1 cellular context compared by ENCODE assay signal in genomic region chr17:45867702-45868101, GRCh38.
TF ChIP-seq lines count a peak whose summit lies in the region.

No MANE protein-coding gene starts in this region.

TF ChIP-seq in K562, 482 proteins besides CTCF, POLR2A, EP300 and RAD21 (continued from another document and continues in another):
- TF ChIP-seq ZNF280A (IDR thresholded peaks at IDR 0.05; ENCODE audit: low read depth, partially characterized antibody) (no peak), ZFX (CRISPR knock-in tag; IDR thresholded peaks at IDR 0.05) (no peak), ZNF449 (CRISPR knock-in tag; IDR thresholded peaks at IDR 0.05) (peak; percentile 40; the same call in 1 of the 2 replicates), HDAC2 (IDR thresholded peaks at IDR 0.05) (no peak), ZNF217 (CRISPR knock-in tag; IDR thresholded peaks at IDR 0.05) (no peak), USF2 (CRISPR knock-in tag; IDR thresholded peaks at IDR 0.05) (peak; percentile 89), ZNF589 (CRISPR knock-in tag; IDR thresholded peaks at IDR 0.05; ENCODE audit: low read depth) (peak; percentile 58; the same call in 1 of the 2 replicates), HSF4 (CRISPR knock-in tag; IDR thresholded peaks at IDR 0.05; ENCODE audit: borderline replicate concordance) (no peak), ZNF354B (CRISPR knock-in tag; IDR thresholded peaks at IDR 0.05) (no peak), RBM34 (IDR thresholded peaks at IDR 0.05; ENCODE audit: borderline replicate concordance, insufficient read depth, low read length) (no peak), RBM25 (IDR thresholded peaks at IDR 0.05; ENCODE audit: low read depth, low read length, severe bottlenecking) (peak; percentile 19), FOXJ3 (CRISPR knock-in tag; IDR thresholded peaks at IDR 0.05) (no peak), L3MBTL2 (IDR thresholded peaks at IDR 0.05) (peak; percentile 71), ZNF436 (CRISPR knock-in tag; IDR thresholded peaks at IDR 0.05) (no peak), ID3 (CRISPR knock-in tag; IDR thresholded peaks at IDR 0.05) (no peak), ID3 (tag; IDR thresholded peaks at IDR 0.05) (no peak; the same call in 1 of the 2 replicates), ZNF316 (IDR thresholded peaks at IDR 0.05) (no peak), ZFP30 (CRISPR knock-in tag; IDR thresholded peaks at IDR 0.05; ENCODE audit: borderline replicate concordance) (no peak), NR2C2 (CRISPR knock-in tag; IDR thresholded peaks at IDR 0.05) (no peak), NR2C2 (tag; IDR thresholded peaks at IDR 0.05) (0 out of 2 replicates have a peak, but pooled peaks have one; percentile 14), VEZF1 (CRISPR knock-in tag; IDR thresholded peaks at IDR 0.05) (no peak), MTA3 (IDR thresholded peaks at IDR 0.05; ENCODE audit: borderline replicate concordance) (no peak), CHD1 (IDR thresholded peaks at IDR 0.05; ENCODE audit: low read length) (no peak), E2F4 (CRISPR knock-in tag; IDR thresholded peaks at IDR 0.05; ENCODE audit: low read depth) (no peak), HNRNPLL (IDR thresholded peaks at IDR 0.05; ENCODE audit: low read depth, low read length, poor library complexity, severe bottlenecking) (no peak), MYNN (IDR thresholded peaks at IDR 0.05) (no peak), MYNN (CRISPR knock-in tag; IDR thresholded peaks at IDR 0.05) (no peak), NCOA4 (IDR thresholded peaks at IDR 0.05; ENCODE audit: partially characterized antibody) (no peak), HCFC1 (IDR thresholded peaks at IDR 0.05; ENCODE audit: low read depth, low read length) (no peak), NR1H2 (CRISPR knock-in tag; IDR thresholded peaks at IDR 0.05) (no peak), ZBTB49 (CRISPR knock-in tag; IDR thresholded peaks at IDR 0.05; ENCODE audit: borderline replicate concordance) (no peak), ZNF592 (IDR thresholded peaks at IDR 0.05) (peak; percentile 65; the same call in 1 of the 2 replicates), RHOXF2B (CRISPR knock-in tag; conservative IDR thresholded peaks at IDR 0.05) (no peak), KLF6 (CRISPR knock-in tag; IDR thresholded peaks at IDR 0.05; ENCODE audit: borderline replicate concordance) (peak; percentile 71; the same call in 1 of the 2 replicates), PPARD (CRISPR knock-in tag; IDR thresholded peaks at IDR 0.05) (no peak), GATA2 (CRISPR knock-in tag; IDR thresholded peaks at IDR 0.05) (no peak), ASH1L (IDR thresholded peaks at IDR 0.05; ENCODE audit: borderline replicate concordance, low read depth, partially characterized antibody) (no peak), CBX3 (IDR thresholded peaks at IDR 0.05; ENCODE audit: borderline replicate concordance in 1 of 2, low read length in 2 of 2) (no peak), CBX2 (IDR thresholded peaks at IDR 0.05; ENCODE audit: insufficient read depth, low read length, poor library complexity, severe bottlenecking) (no peak), NCOA6 (IDR thresholded peaks at IDR 0.05) (no peak), FOXO4 (CRISPR knock-in tag; IDR thresholded peaks at IDR 0.05) (no peak), THRA (IDR thresholded peaks at IDR 0.05) (no peak), STAT5A (IDR thresholded peaks at IDR 0.05; ENCODE audit: borderline replicate concordance, low read length) (no peak), ZNF134 (CRISPR knock-in tag; conservative IDR thresholded peaks at IDR 0.05) (0 out of 2 replicates have a peak, but pooled peaks have one; percentile 21), ZNF766 (CRISPR knock-in tag; conservative IDR thresholded peaks at IDR 0.05) (no peak), MCM7 (IDR thresholded peaks at IDR 0.05) (no peak), CHD2 (IDR thresholded peaks at IDR 0.05; ENCODE audit: low read depth, low read length) (no peak), ZBTB8A (IDR thresholded peaks at IDR 0.05; ENCODE audit: partially characterized antibody) (no peak), SETDB1 (IDR thresholded peaks at IDR 0.05; ENCODE audit: low read length) (no peak), TBL1XR1 (IDR thresholded peaks at IDR 0.05; ENCODE audit: low read length in 2 of 2) (no peak), ZNF444 (CRISPR knock-in tag; IDR thresholded peaks at IDR 0.05) (no peak), NFXL1 (CRISPR knock-in tag; IDR thresholded peaks at IDR 0.05) (no peak), NR2C1 (IDR thresholded peaks at IDR 0.05) (no peak), NR2C1 (tag; IDR thresholded peaks at IDR 0.05) (peak; percentile 74), HDAC3 (IDR thresholded peaks at IDR 0.05; ENCODE audit: borderline replicate concordance, partially characterized antibody) (no peak), DPF2 (IDR thresholded peaks at IDR 0.05) (no peak), ZNF507 (tag; conservative IDR thresholded peaks at IDR 0.05) (no peak), CBX1 (IDR thresholded peaks at IDR 0.05; ENCODE audit: low read depth) (no peak), ZBED1 (IDR thresholded peaks at IDR 0.05) (no peak), ESRRB (CRISPR knock-in tag; IDR thresholded peaks at IDR 0.05; ENCODE audit: borderline replicate concordance) (no peak), JUND (IDR thresholded peaks at IDR 0.05; ENCODE audit: borderline replicate concordance, low read depth, low read length) (no peak), JUND (tag; IDR thresholded peaks at IDR 0.05; ENCODE audit: borderline replicate concordance, low read depth, low read length) (no peak)
